Comparison of ENCODE assay signal across 9 cellular contexts in the genomic region with DNA sequence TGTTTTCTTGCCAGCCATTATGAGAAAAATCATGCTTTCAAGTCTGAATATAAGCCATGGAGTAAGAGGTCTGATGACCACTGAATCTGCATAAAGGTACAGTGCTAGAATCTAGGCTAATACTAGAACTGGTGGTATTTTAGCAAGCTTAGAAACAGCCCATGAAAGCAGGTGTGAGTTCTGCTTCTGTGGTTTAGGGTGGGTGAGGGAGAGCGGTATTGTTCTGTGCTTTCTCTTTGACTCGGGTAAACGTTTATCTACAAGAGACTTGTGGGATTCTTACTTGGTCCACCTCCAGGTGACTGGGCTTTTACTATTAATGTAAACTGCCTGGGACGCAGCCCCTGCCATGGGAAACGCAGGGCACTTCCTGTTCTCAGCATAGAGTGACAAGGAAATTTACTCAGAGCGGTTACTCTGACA. TPM values are rescaled to one million over a fixed set of nuclear protein-coding genes. Genes with fewer than 3 reads are reported as not detected.
A peak's percentile ranks its signal among the peaks of the same experiment; 100 is the strongest.
DNase-seq lines count a peak whose midpoint lies in the region; ATAC-seq, FAIRE-seq and TF ChIP-seq lines count a peak whose summit lies in the region.
"Had no signal": no experiment of that assay in that cellular context is flagged by ENCODE, and none has a peak within 500 bp of the region (broad histone marks: within the 10 kb centered on the region; RNA-seq: fewer than 3 reads in every experiment).

No MANE protein-coding gene starts in this region.

- peaks cover 23 to 64% (median 56%) of the 10 kb centered on the region in 4 donors for H3K36me3 ChIP-seq in stomach

- no peaks in the 10 kb centered on the region for H3K27me3 ChIP-seq in stomach

- peak; percentile 95 for ATAC-seq in HG03039 (IDR thresholded peaks at IDR 0.05; ENCODE audit: unreplicated experiment)

- peak overlapping the region; percentile 57 to 90 (median 81) for H3K27ac ChIP-seq in stomach
- H3K27ac ChIP-seq in RWPE1: no peak overlapping the region

- H3K27ac Mint-ChIP-seq in activated naive CD4-positive, alpha-beta T cell treated with anti-CD3 and anti-CD28 coated beads, Interleukin-2, amount 10 ng/mL, durations not matched to agents 7 days and 5 days: no peak overlapping the region
- H3K27ac Mint-ChIP-seq in activated naive CD8-positive, alpha-beta T cell: peak overlapping the region; percentile 46

- intact Hi-C loops in stomach (cut with DNase I; ENCODE audit: low total_unique reads): no loop called here

- WGBS in stomach, 5 donors: 9 to 32% (median 15%) methylated on average over 6 of the region's 6 CpGs

- CTCF ChIA-PET in activated naive CD4-positive, alpha-beta T cell treated with anti-CD3 and anti-CD28 coated beads, Interleukin-2, amount 10 ng/mL, durations not matched to agents 7 days and 5 days (lab: Charles Lee): interaction anchor here (1.0 to 1.3 kb wide), 2 partner anchors 38 to 510 kb away, joined by 3 read pairs; no protein-coding TSS in a partner anchor
- CTCF ChIA-PET in RWPE1 (lab: Yijun Ruan, JAX): interaction anchor here (0.6 kb wide), 1 partner anchor 93 kb away, joined by 4 read pairs; no protein-coding TSS in a partner anchor

- no peak for TF ChIP-seq EP300 in stomach (IDR thresholded peaks at IDR 0.05)

- no peak for DNase-seq in activated naive CD4-positive, alpha-beta T cell treated with anti-CD3 and anti-CD28 coated beads, Interleukin-2, amount 10 ng/mL, durations not matched to agents 7 days and 5 days
- DNase-seq in activated naive CD4-positive, alpha-beta T cell treated with Interleukin-2 at 50 U/mL for 16 hours: no peak
- peak; percentile 59 for DNase-seq in stomach
- DNase-seq in SW 1271 (lab: John Stamatoyannopoulos, UW): no peak
- DNase-seq in RWPE1 (ENCODE audit: low spot score): no peak
- no peak for DNase-seq in frontal cortex (ENCODE audit: low spot score in 2 of 2)

- no peaks in the 10 kb centered on the region for H3K9me3 ChIP-seq in stomach

- H3K4me1 ChIP-seq in stomach: peaks cover 23 to 53% (median 40%) of the 10 kb centered on the region in 4 donors

- H3K27me3 Mint-ChIP-seq in activated naive CD4-positive, alpha-beta T cell treated with anti-CD3 and anti-CD28 coated beads, Interleukin-2, amount 10 ng/mL, durations not matched to agents 7 days and 5 days: no peaks in the 10 kb centered on the region
- no peaks in the 10 kb centered on the region for H3K27me3 Mint-ChIP-seq in activated naive CD8-positive, alpha-beta T cell

- H3K36me3 Mint-ChIP-seq in activated naive CD4-positive, alpha-beta T cell treated with anti-CD3 and anti-CD28 coated beads, Interleukin-2, amount 10 ng/mL, durations not matched to agents 7 days and 5 days: peaks cover 7% of the 10 kb centered on the region
- H3K36me3 Mint-ChIP-seq in activated naive CD8-positive, alpha-beta T cell: peaks cover 6% of the 10 kb centered on the region

- TF ChIP-seq CTCF in stomach (IDR thresholded peaks at IDR 0.05) (no peak), RWPE1 (conservative IDR thresholded peaks at IDR 0.05; ENCODE audit: low read depth) (no peak)

- no peaks in the 10 kb centered on the region for H3K9me3 Mint-ChIP-seq in activated naive CD4-positive, alpha-beta T cell treated with anti-CD3 and anti-CD28 coated beads, Interleukin-2, amount 10 ng/mL, durations not matched to agents 7 days and 5 days
- H3K9me3 Mint-ChIP-seq in activated naive CD8-positive, alpha-beta T cell (ENCODE audit: low read depth): no peaks in the 10 kb centered on the region

- no peak overlapping the region for H3K4me3 ChIP-seq in stomach

- no peak for TF ChIP-seq POLR2A in stomach (IDR thresholded peaks at IDR 0.05)

- POLR2A ChIA-PET in RWPE1 (lab: Yijun Ruan, JAX; ENCODE audit: low non-redundant PET): no interaction called here

- no peak for FAIRE-seq in frontal cortex (lab: Jason Lieb, UNC)
- FAIRE-seq: keratinocyte had no signal

- H3K4me3 Mint-ChIP-seq in activated naive CD4-positive, alpha-beta T cell treated with anti-CD3 and anti-CD28 coated beads, Interleukin-2, amount 10 ng/mL, durations not matched to agents 7 days and 5 days: peak overlapping the region; percentile 5
- H3K4me3 Mint-ChIP-seq in activated naive CD8-positive, alpha-beta T cell: no peak overlapping the region

- peaks cover 25% of the 10 kb centered on the region for H3K4me1 Mint-ChIP-seq in activated naive CD4-positive, alpha-beta T cell treated with anti-CD3 and anti-CD28 coated beads, Interleukin-2, amount 10 ng/mL, durations not matched to agents 7 days and 5 days
- H3K4me1 Mint-ChIP-seq in activated naive CD8-positive, alpha-beta T cell (ENCODE audit: low read depth): peaks cover 12% of the 10 kb centered on the region

RNA-seq across cellular contexts. Expression of a gene that starts 55.2 kb away (rescaled TPM):
- total RNA-seq in stomach: not detected
- under 1 TPM in 1 of 3 donors, not detected in 2; 0.13 TPM for polyA plus RNA-seq in stomach
- total RNA-seq in frontal cortex: not detected
- polyA plus RNA-seq: keratinocyte had no signal
